19 cellular contexts compared by ENCODE assay signal in the genomic region with DNA sequence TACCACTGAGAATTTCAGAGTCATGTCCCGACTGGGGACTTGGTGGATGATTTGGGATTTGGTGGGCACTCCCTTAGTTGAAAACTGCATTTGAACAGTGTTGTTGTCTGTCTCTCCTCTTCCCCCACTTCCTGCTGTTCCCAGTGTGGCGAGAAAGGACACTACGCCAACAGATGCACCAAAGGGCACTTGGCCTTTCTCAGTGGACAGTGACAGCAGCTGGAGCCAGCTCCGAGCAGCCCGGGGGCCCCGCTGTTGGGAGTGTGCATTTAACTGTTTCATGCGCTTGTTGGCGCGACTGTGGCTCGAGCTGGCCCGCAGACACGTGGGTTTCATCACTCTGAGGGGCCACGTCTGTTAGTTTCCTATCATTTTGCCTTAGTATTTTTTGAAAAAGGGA. TPM values are rescaled to one million over a fixed set of nuclear protein-coding genes. Genes with fewer than 3 reads are reported as not detected.
DNase-seq lines count a peak whose midpoint lies in the region; ATAC-seq and TF ChIP-seq lines count a peak whose summit lies in the region.
"Had no signal": no experiment of that assay in that cellular context is flagged by ENCODE, and none has a peak within 500 bp of the region (broad histone marks: within the 10 kb centered on the region; RNA-seq: fewer than 3 reads in every experiment).

No MANE protein-coding gene starts in this region.

- peak overlapping the region; percentile 37 for H3K27ac Mint-ChIP-seq in activated naive CD4-positive, alpha-beta T cell treated with anti-CD3 and anti-CD28 coated beads, Interleukin-2, amount 10 ng/mL, durations not matched to agents 7 days and 5 days
- H3K27ac Mint-ChIP-seq in GM23338 = no peak overlapping the region
- peak overlapping the region in 1 of 10 donors; percentile 43 for H3K27ac Mint-ChIP-seq in naive thymus-derived CD8-positive, alpha-beta T cell
- H3K27ac Mint-ChIP-seq: B cell had no signal

- H3K79me2 ChIP-seq in GM23338 (replicated peaks; ENCODE audit: insufficient read depth) = peaks cover 35% of the 10 kb centered on the region

- H3K27ac ChIP-seq in GM23338 (ENCODE audit: low read depth) (peak overlapping the region; percentile 81), substantia nigra (ENCODE audit: low read depth, low read length, poor library complexity, severe bottlenecking) (peak overlapping the region; percentile 74)
- H3K27ac ChIP-seq: GM23248, PC-9 had no signal

- no peak for ATAC-seq in GM23338
- ATAC-seq in naive thymus-derived CD8-positive, alpha-beta T cell = no peak
- ATAC-seq: Right ventricle myocardium inferior had no signal

- CTCF ChIA-PET in activated naive CD4-positive, alpha-beta T cell treated with anti-CD3 and anti-CD28 coated beads, Interleukin-2, amount 10 ng/mL, durations not matched to agents 7 days and 5 days (lab: Charles Lee) = interaction anchor here (1.3 kb wide), 1 partner anchor 9 kb away, joined by 3 read pairs; no protein-coding TSS in a partner anchor

- peaks cover 10% of the 10 kb centered on the region for H3K4me1 Mint-ChIP-seq in activated naive CD4-positive, alpha-beta T cell treated with anti-CD3 and anti-CD28 coated beads, Interleukin-2, amount 10 ng/mL, durations not matched to agents 7 days and 5 days
- 0 out of 3 replicates have a peak, but pooled peaks cover 4% of the 10 kb centered on the region for H3K4me1 Mint-ChIP-seq in GM23338
- peaks cover 15 to 23% (median 22%) of the 10 kb centered on the region in 4 donors for H3K4me1 Mint-ChIP-seq in naive thymus-derived CD8-positive, alpha-beta T cell

- peaks cover 30% of the 10 kb centered on the region for H4K20me1 ChIP-seq in GM23338 (replicated peaks; ENCODE audit: insufficient read depth)

- H3K4me2 ChIP-seq in GM23338 = no peak overlapping the region
- H3K4me2 ChIP-seq: PC-9 had no signal

- no peaks in the 10 kb centered on the region for H3K27me3 ChIP-seq in GM23338 (ENCODE audit: insufficient read depth)
- H3K27me3 ChIP-seq in HAP-1 (ENCODE audit: low read depth) = no peaks in the 10 kb centered on the region

- H3K4me1 ChIP-seq in GM23338 (ENCODE audit: insufficient read depth) (no peaks in the 10 kb centered on the region), HAP-1 (no peaks in the 10 kb centered on the region)

- H3F3A ChIP-seq in GM23338 (replicated peaks; ENCODE audit: low read depth) = peaks cover 49% of the 10 kb centered on the region

- no peak overlapping the region for H3K4me3 ChIP-seq in GM23338
- H3K4me3 ChIP-seq in HAP-1 = no peak overlapping the region
- H3K4me3 ChIP-seq: GM23248, PC-9 had no signal

- TF ChIP-seq CTCF in GM23338 (conservative IDR thresholded peaks at IDR 0.05; ENCODE audit: low read depth in 2 of 2) = no peak

- no peaks in the 10 kb centered on the region for H3K9me3 ChIP-seq in HAP-1

- POLR2A ChIA-PET in naive thymus-derived CD8-positive, alpha-beta T cell (lab: Charles Lee) = no interaction called here

- DNase-seq in activated naive CD4-positive, alpha-beta T cell treated with anti-CD3 and anti-CD28 coated beads, Interleukin-2, amount 10 ng/mL, durations not matched to agents 7 days and 5 days = no peak
- no peak for DNase-seq in activated naive CD4-positive, alpha-beta T cell treated with Interleukin-2 at 50 U/mL for 16 hours
- DNase-seq in GM23338 (ENCODE audit: low spot score) = no peak
- peak; percentile 40 for DNase-seq in medulla oblongata (ENCODE audit: extremely low spot score)
- DNase-seq in substantia nigra (lab: John Stamatoyannopoulos, UW) = peak in 17 of 49 donors; percentile 5 to 42 (median 22)
- DNase-seq in naive thymus-derived CD8-positive, alpha-beta T cell = no peak
- no peak for DNase-seq in HAP-1 (ENCODE audit: low spot score in 2 of 2)
- no peak for DNase-seq in GM03348 (ENCODE audit: low spot score)
- DNase-seq: ACHN; CD8-positive, alpha-beta memory T cell; DMS153; GM23248; KG1; NCI-H1092; NCI-H1694 treated with DMSO at 0.1 percent for 48 hours; NCI-H774; PC-9 had no signal

- no peaks in the 10 kb centered on the region for H3K9me2 ChIP-seq in GM23338 (ENCODE audit: insufficient read depth)

- H3K9me3 Mint-ChIP-seq in activated naive CD4-positive, alpha-beta T cell treated with anti-CD3 and anti-CD28 coated beads, Interleukin-2, amount 10 ng/mL, durations not matched to agents 7 days and 5 days = no peaks in the 10 kb centered on the region
- no peaks in the 10 kb centered on the region for H3K9me3 Mint-ChIP-seq in GM23338
- no peaks in the 10 kb centered on the region for H3K9me3 Mint-ChIP-seq in naive thymus-derived CD8-positive, alpha-beta T cell
- H3K9me3 Mint-ChIP-seq: CD8-positive, alpha-beta memory T cell had no signal

- no peaks in the 10 kb centered on the region for H3K27me3 Mint-ChIP-seq in activated naive CD4-positive, alpha-beta T cell treated with anti-CD3 and anti-CD28 coated beads, Interleukin-2, amount 10 ng/mL, durations not matched to agents 7 days and 5 days
- H3K27me3 Mint-ChIP-seq in GM23338 (ENCODE audit: insufficient read depth, low read depth, poor library complexity) = peaks cover 26% of the 10 kb centered on the region
- no peaks in the 10 kb centered on the region for H3K27me3 Mint-ChIP-seq in naive thymus-derived CD8-positive, alpha-beta T cell
- H3K27me3 Mint-ChIP-seq: B cell; CD8-positive, alpha-beta memory T cell had no signal

- peaks cover 52% of the 10 kb centered on the region for H3K36me3 Mint-ChIP-seq in activated naive CD4-positive, alpha-beta T cell treated with anti-CD3 and anti-CD28 coated beads, Interleukin-2, amount 10 ng/mL, durations not matched to agents 7 days and 5 days
- peaks cover 93% of the 10 kb centered on the region for H3K36me3 Mint-ChIP-seq in GM23338 (ENCODE audit: low read depth)
- peaks cover 0 to 65% (median 2%) of the 10 kb centered on the region in 3 donors for H3K36me3 Mint-ChIP-seq in naive thymus-derived CD8-positive, alpha-beta T cell

- no peak overlapping the region for H3K4me3 Mint-ChIP-seq in activated naive CD4-positive, alpha-beta T cell treated with anti-CD3 and anti-CD28 coated beads, Interleukin-2, amount 10 ng/mL, durations not matched to agents 7 days and 5 days
- H3K4me3 Mint-ChIP-seq in GM23338 = no peak overlapping the region
- no peak overlapping the region for H3K4me3 Mint-ChIP-seq in naive thymus-derived CD8-positive, alpha-beta T cell
- H3K4me3 Mint-ChIP-seq: B cell; CD8-positive, alpha-beta memory T cell had no signal

- H2AFZ ChIP-seq in GM23338 = no peak overlapping the region
- H2AFZ ChIP-seq: GM23248, PC-9 had no signal

- in situ Hi-C loops in HAP-1 (cut with MboI; ENCODE audit: low sequenced_read_pairs) = no loop called here

- H3K36me3 ChIP-seq in GM23338 (ENCODE audit: insufficient read depth) (peaks cover 16% of the 10 kb centered on the region), HAP-1 (replicated peaks) (peaks cover 91% of the 10 kb centered on the region)

TF ChIP-seq in GM23338, 12 proteins besides CTCF, POLR2A, EP300 and RAD21 (continues in another document):
- TF ChIP-seq ZNF331 (CRISPR knock-in tag; IDR thresholded peaks at IDR 0.05; ENCODE audit: low read depth) (no peak), ZNF114 (CRISPR knock-in tag; IDR thresholded peaks at IDR 0.05) (no peak)

RNA-seq across cellular contexts. Expression of gene ATP5MF, which starts 9.7 kb away (rescaled TPM):
- 1,703 and 1,870 TPM in 2 replicates for total RNA-seq in GM23338 (2014; rRNA removed; shearing (Covaris generic))
- 1,770 and 2,005 TPM in 2 replicates for polyA plus RNA-seq in GM23338 (2016; fragmentation: Nextera tagmentation; extraction: Ambion mirVana)
- total RNA-seq in naive thymus-derived CD8-positive, alpha-beta T cell = 100 to 1,000 TPM; 150 to 165 TPM
- 100 to 1,000 TPM; 421 to 484 (median 453) TPM for polyA plus RNA-seq in naive thymus-derived CD8-positive, alpha-beta T cell

RNA-seq across cellular contexts. Expression of gene ZNF789, which starts 16.4 kb away (rescaled TPM):
- 13.8 and 14.2 TPM in 2 replicates for total RNA-seq in GM23338 (2014; rRNA removed; shearing (Covaris generic))
- 9.0 and 11.2 TPM in 2 replicates for polyA plus RNA-seq in GM23338 (2016; fragmentation: Nextera tagmentation; extraction: Ambion mirVana)
- 10 to 100 TPM; 22.8 to 31.8 TPM for total RNA-seq in naive thymus-derived CD8-positive, alpha-beta T cell
- 1 to 10 TPM; 7.3 to 8.2 (median 8.0) TPM for polyA plus RNA-seq in naive thymus-derived CD8-positive, alpha-beta T cell

RNA-seq across cellular contexts. Expression of gene CPSF4, which starts 17.5 kb away (rescaled TPM):
- 88.0 and 93.2 TPM in 2 replicates for total RNA-seq in GM23338 (2014; rRNA removed; shearing (Covaris generic))
- 33.4 and 34.3 TPM in 2 replicates for polyA plus RNA-seq in GM23338 (2016; fragmentation: Nextera tagmentation; extraction: Ambion mirVana)
- 10 to 100 TPM; 48.6 to 55.2 TPM for total RNA-seq in naive thymus-derived CD8-positive, alpha-beta T cell
- polyA plus RNA-seq in naive thymus-derived CD8-positive, alpha-beta T cell = 10 to 100 TPM; 22.9 to 31.3 (median 28.1) TPM

RNA-seq across cellular contexts. Expression of gene PTCD1, which starts 17.7 kb away (rescaled TPM):
- total RNA-seq in GM23338 (2014; rRNA removed; shearing (Covaris generic)) = 12.2 and 18.1 TPM in 2 replicates
- polyA plus RNA-seq in GM23338 (2016; fragmentation: Nextera tagmentation; extraction: Ambion mirVana) = 10.7 and 13.4 TPM in 2 replicates
- 10 to 100 TPM; 11.5 to 13.8 TPM for total RNA-seq in naive thymus-derived CD8-positive, alpha-beta T cell
- 1 to 10 TPM; 2.0 to 3.9 (median 3.2) TPM for polyA plus RNA-seq in naive thymus-derived CD8-positive, alpha-beta T cell

RNA-seq across cellular contexts. Expression of gene ZNF394, which starts 43.8 kb away (rescaled TPM):
- total RNA-seq in GM23338 (2014; rRNA removed; shearing (Covaris generic)) = 26.9 and 29.2 TPM in 2 replicates
- 11.4 and 12.6 TPM in 2 replicates for polyA plus RNA-seq in GM23338 (2016; fragmentation: Nextera tagmentation; extraction: Ambion mirVana)
- total RNA-seq in naive thymus-derived CD8-positive, alpha-beta T cell = 100 to 1,000 TPM; 107 to 120 TPM
- polyA plus RNA-seq in naive thymus-derived CD8-positive, alpha-beta T cell = 10 to 100 TPM; 58.5 to 67.1 (median 60.8) TPM

Comparison
In these comparisons a context has a peak if more than half of its experiments do, and no peak if none do; other contexts are left out.
1. RNA of gene ATP5MF, which starts 9.7 kb away (total RNA-seq): 1,703 to 1,870 TPM in GM23338; 150 to 165 TPM in naive thymus-derived CD8-positive, alpha-beta T cell; every median in the first group is over 10 times any median in the second.